Comparison of ENCODE assay signal across 8 cellular contexts in genomic region chr19:39400997-39401548, GRCh38. TPM values are rescaled to one million over a fixed set of nuclear protein-coding genes. Genes with fewer than 3 reads are reported as not detected.
A peak's percentile ranks its signal among the peaks of the same experiment; 100 is the strongest.
DNase-seq lines count a peak whose midpoint lies in the region; ATAC-seq, FAIRE-seq and TF ChIP-seq lines count a peak whose summit lies in the region.

No MANE protein-coding gene starts in this region.

- H4K91ac ChIP-seq in H9 (ENCODE audit: insufficient read length, low read depth, low read length) = no peak overlapping the region

- no peak overlapping the region for H2BK120ac ChIP-seq in H9 (ENCODE audit: low read depth, low read length, poor library complexity, severe bottlenecking)

- no peak overlapping the region for H3K18ac ChIP-seq in H9 (ENCODE audit: insufficient read length, low read depth, low read length)

- H3K27ac Mint-ChIP-seq in H9 = peak overlapping the region; percentile 38 to 100 (median 87); a peak in 5 of 7 replicates

- FAIRE-seq in HTR-8/SVneo (lab: Jason Lieb, UNC) = no peak

- DNase-seq in 8988T (peak; percentile 51), H9 (no peak), HTR-8/SVneo (ENCODE audit: insufficient read length, low spot score) (no peak)
- DNase-seq in stimulated activated CD4-positive, alpha-beta T cell treated with anti-CD3 and anti-CD28 coated beads, Interleukin-15, amount 100 ng/mL, for 24 hours = no peak

- H4K8ac ChIP-seq in H9 (replicated peaks; ENCODE audit: insufficient read length, low read depth, low read length) = no peak overlapping the region

- H3K14ac ChIP-seq in H9 (ENCODE audit: insufficient read depth, low read length) = no peak overlapping the region

- H2BK5ac ChIP-seq in H9 (ENCODE audit: insufficient read length, low read length) = no peak overlapping the region

- no peak overlapping the region for H3K4ac ChIP-seq in H9 (ENCODE audit: low read depth, low read length)

- no peak overlapping the region for H2AFZ ChIP-seq in H9 (ENCODE audit: low read length)

- H3K36me3 ChIP-seq in mucosa of stomach (ENCODE audit: control insufficient read depth, insufficient read depth, low read length) = no peaks in the 10 kb centered on the region

- H3K4me1 ChIP-seq in H9 (ENCODE audit: insufficient read depth, low read length) = peaks cover 6% of the 10 kb centered on the region; the same call in 1 of the 2 replicates
- peaks cover 78% of the 10 kb centered on the region for H3K4me1 ChIP-seq in mucosa of stomach (ENCODE audit: control insufficient read depth, insufficient read depth, low read length)

- H3K9me3 ChIP-seq in H9 (ENCODE audit: control insufficient read depth, low read depth, low read length) (no peaks in the 10 kb centered on the region), mucosa of stomach (ENCODE audit: control insufficient read depth, low read length) (no peaks in the 10 kb centered on the region)

- no peak overlapping the region for H3K27ac ChIP-seq in H9 (ENCODE audit: insufficient read length, low read depth, low read length)
- peak overlapping the region; percentile 84 for H3K27ac ChIP-seq in angular gyrus (ENCODE audit: low read depth, low read length)

- H2BK20ac ChIP-seq in H9 (ENCODE audit: low read depth, low read length, poor library complexity, severe bottlenecking) = no peak overlapping the region

- peaks cover 0 to 10% (median 6%) of the 10 kb centered on the region in 3 experiments; a peak in 6 of 7 replicates for H3K36me3 Mint-ChIP-seq in H9 (ENCODE audit: insufficient read depth in 1 of 3, low read depth in 3 of 3)

- H2AK5ac ChIP-seq in H9 (ENCODE audit: insufficient read length, low read length) = no peak overlapping the region

- no peak overlapping the region for H3T11ph ChIP-seq in H9 (ENCODE audit: low read length)

- H4K20me1 ChIP-seq in H9 (ENCODE audit: control insufficient read depth, insufficient read depth, insufficient read length) = no peaks in the 10 kb centered on the region

- no peak overlapping the region for H3K4me2 ChIP-seq in H9 (ENCODE audit: insufficient read depth, insufficient read length, low read length)

- H2BK15ac ChIP-seq in H9 (ENCODE audit: low read depth, low read length) = no peak overlapping the region

- ATAC-seq in HG03457 (IDR thresholded peaks at IDR 0.05; ENCODE audit: unreplicated experiment) (no peak), GM21717 (IDR thresholded peaks at IDR 0.05; ENCODE audit: unreplicated experiment) (no peak)

- no peak overlapping the region for H3K23ac ChIP-seq in H9 (ENCODE audit: insufficient read length, low read depth, low read length)

- H3K27me3 Mint-ChIP-seq in H9 (ENCODE audit: low read depth) = no peaks in the 10 kb centered on the region; the same call in 1 of the 2 replicates

- no peak overlapping the region for H2BK12ac ChIP-seq in H9 (ENCODE audit: insufficient read length, low read depth, low read length)

- no peak overlapping the region for H3K56ac ChIP-seq in H9 (ENCODE audit: insufficient read length, low read depth, low read length)

- H3K4me3 ChIP-seq in mucosa of stomach (ENCODE audit: low read length) = no peak overlapping the region

- no CpG with 5 or more reads among the region's 6 CpGs for WGBS in H9 (ENCODE audit: extremely low coverage, insufficient read length, low lambda C conversion rate)

- peaks cover 29 to 41% of the 10 kb centered on the region in 2 experiments for H3K4me1 Mint-ChIP-seq in H9

- H3K23me2 ChIP-seq in H9 (ENCODE audit: insufficient read length, low read depth, low read length, poor library complexity, severe bottlenecking) = peaks cover 15% of the 10 kb centered on the region

- H3K9me3 Mint-ChIP-seq in H9 = no peaks in the 10 kb centered on the region; a peak in 1 of 5 replicates

- no peaks in the 10 kb centered on the region for H3K79me1 ChIP-seq in H9 (ENCODE audit: insufficient read depth, low read depth, low read length, poor library complexity, severe bottlenecking)

- no peaks in the 10 kb centered on the region for H3K79me2 ChIP-seq in H9 (ENCODE audit: insufficient read depth, low read length)

- H3K4me3 Mint-ChIP-seq in H9 = peak overlapping the region in 1 of 2 experiments; percentile 95; a peak in 2 of 5 replicates

- H3K27me3 ChIP-seq in H9 (ENCODE audit: insufficient read depth, low read length) = no peaks in the 10 kb centered on the region
- H3K27me3 ChIP-seq in mucosa of stomach (ENCODE audit: control insufficient read depth, insufficient read depth, low read length) = no peaks in the 10 kb centered on the region

- H4K5ac ChIP-seq in H9 (ENCODE audit: insufficient read length, low read depth, low read length) = no peak overlapping the region

- H3K9ac ChIP-seq in H9 (ENCODE audit: extremely low read depth, insufficient read length, low read length) (no peak overlapping the region), mucosa of stomach (ENCODE audit: low read length) (peak overlapping the region; percentile 98)

- no peak for TF ChIP-seq CTCF in H9 (conservative IDR thresholded peaks at IDR 0.05)

RNA-seq across cellular contexts. Expression of gene ZFP36, which starts 5.6 kb away (rescaled TPM):
- total RNA-seq in H9 (2021) = 14.6 and 15.4 TPM in 2 replicates

RNA-seq across cellular contexts. Expression of gene MED29, which starts 9.9 kb away (rescaled TPM):
- total RNA-seq in H9 (2021) = 48.3 and 49.2 TPM in 2 replicates

RNA-seq across cellular contexts. Expression of gene PAF1, which starts 10.2 kb away (rescaled TPM):
- 34.9 and 38.0 TPM in 2 replicates for total RNA-seq in H9 (2021)

RNA-seq across cellular contexts. Expression of gene PLEKHG2, which starts 11.4 kb away (rescaled TPM):
- total RNA-seq in H9 (2021) = 167 and 170 TPM in 2 replicates

RNA-seq across cellular contexts. Expression of gene RPS16, which starts 34.7 kb away (rescaled TPM):
- total RNA-seq in H9 (2021) = 2,711 and 2,810 TPM in 2 replicates
